Comparison of ENCODE assay signal across 1 cellular context in genomic region chr1:42703888-42704464, GRCh38.
TF ChIP-seq lines count a peak whose summit lies in the region.

No MANE protein-coding gene starts in this region.

TF ChIP-seq in K562, 482 proteins besides CTCF, POLR2A, EP300 and RAD21 (continued from another document):
- TF ChIP-seq ILF3 (IDR thresholded peaks at IDR 0.05; ENCODE audit: borderline replicate concordance) (peak; percentile 20; the same call in 1 of the 2 replicates), THAP12 (CRISPR knock-in tag; IDR thresholded peaks at IDR 0.05) (no peak), ZBTB40 (IDR thresholded peaks at IDR 0.05) (no peak), ZBTB40 (CRISPR knock-in tag; IDR thresholded peaks at IDR 0.05) (no peak), ZNF639 (CRISPR knock-in tag; conservative IDR thresholded peaks at IDR 0.05 in 1 of 2, IDR thresholded peaks at IDR 0.05 in 1 of 2) (no peak), FOS (IDR thresholded peaks at IDR 0.05; ENCODE audit: extremely low read depth, insufficient read length) (no peak), KLF6 (CRISPR knock-in tag; IDR thresholded peaks at IDR 0.05; ENCODE audit: borderline replicate concordance) (no peak), PATZ1 (CRISPR knock-in tag; IDR thresholded peaks at IDR 0.05; ENCODE audit: borderline replicate concordance) (no peak), ZMIZ1 (IDR thresholded peaks at IDR 0.05; ENCODE audit: low read depth in 2 of 2, low read length in 2 of 2) (no peak), ZNF586 (CRISPR knock-in tag; conservative IDR thresholded peaks at IDR 0.05) (no peak), MAFG (tag; conservative IDR thresholded peaks at IDR 0.05) (no peak), NR1H2 (CRISPR knock-in tag; IDR thresholded peaks at IDR 0.05) (no peak), RBM22 (IDR thresholded peaks at IDR 0.05; ENCODE audit: low read depth, low read length, poor library complexity, severe bottlenecking) (peak; percentile 76), POLR2H (tag; IDR thresholded peaks at IDR 0.05; ENCODE audit: low read depth) (no peak; the same call in 1 of the 2 replicates), FOXP1 (CRISPR knock-in tag; IDR thresholded peaks at IDR 0.05) (no peak), STAT5A (IDR thresholded peaks at IDR 0.05; ENCODE audit: borderline replicate concordance, low read length) (0 out of 2 replicates have a peak, but pooled peaks have one; percentile 4), CREB5 (CRISPR knock-in tag; IDR thresholded peaks at IDR 0.05) (no peak), ARID3A (IDR thresholded peaks at IDR 0.05; ENCODE audit: borderline replicate concordance, low read depth, low read length) (no peak), ZC3H11A (IDR thresholded peaks at IDR 0.05; ENCODE audit: low read depth, low read length) (no peak), JUND (IDR thresholded peaks at IDR 0.05; ENCODE audit: borderline replicate concordance, low read depth, low read length) (no peak), JUND (tag; IDR thresholded peaks at IDR 0.05; ENCODE audit: borderline replicate concordance, low read depth, low read length) (no peak), TRIM24 (IDR thresholded peaks at IDR 0.05) (no peak), SMARCC2 (IDR thresholded peaks at IDR 0.05; ENCODE audit: low read depth) (no peak), TBP (optimal IDR thresholded peaks at IDR 0.05; ENCODE audit: low read depth, low read length) (no peak), SOX6 (IDR thresholded peaks at IDR 0.05) (no peak), FOXO4 (CRISPR knock-in tag; IDR thresholded peaks at IDR 0.05) (no peak), RNF2 (IDR thresholded peaks at IDR 0.05) (no peak), C11orf30 (IDR thresholded peaks at IDR 0.05; ENCODE audit: low read depth) (no peak)
